In the genomic region with DNA sequence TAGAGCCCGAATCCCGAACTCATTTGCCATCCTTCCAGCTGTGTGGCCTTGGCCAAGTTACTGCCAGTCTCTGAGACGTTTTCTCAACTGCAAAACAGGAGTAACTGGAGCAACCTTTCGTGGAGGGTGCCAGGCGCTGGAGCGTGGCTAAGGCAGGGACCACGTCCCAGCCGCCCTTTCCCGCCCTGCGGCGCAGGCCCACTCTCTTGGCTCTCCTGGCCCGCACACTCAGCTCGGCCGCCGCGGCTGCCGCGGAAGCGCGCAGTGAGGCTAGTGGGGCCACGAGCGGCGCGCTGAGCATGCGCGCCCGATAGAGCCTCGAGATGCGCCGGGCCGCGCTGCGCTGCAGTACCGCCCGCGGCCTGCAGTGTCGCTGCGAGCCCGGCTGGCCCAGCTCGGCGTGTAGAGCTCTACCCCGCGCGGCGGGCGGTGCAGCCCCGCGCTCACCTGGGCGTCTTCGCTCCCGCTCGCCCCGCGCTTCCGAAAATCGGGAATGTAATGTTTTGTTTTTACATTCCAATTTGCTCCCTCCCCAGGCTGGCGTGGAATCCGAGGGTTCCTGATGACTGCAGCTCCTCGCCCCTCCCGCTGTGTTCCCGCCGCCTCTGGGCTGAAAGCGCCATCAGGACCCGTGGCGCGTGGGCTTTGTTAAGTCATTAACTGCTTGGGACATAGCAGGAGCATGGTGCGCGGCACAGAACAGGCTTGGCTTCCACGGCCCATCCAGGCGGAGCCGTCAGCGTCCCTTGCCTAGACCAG, we compare ENCODE assay signal across 8 cellular contexts. TPM values are rescaled to one million over a fixed set of nuclear protein-coding genes. Genes with fewer than 3 reads are reported as not detected.
DNase-seq lines count a peak whose midpoint lies in the region; TF ChIP-seq lines count a peak whose summit lies in the region.

No MANE protein-coding gene starts in this region.

- H3K4me3 Mint-ChIP-seq in endodermal cell = peak overlapping the region; percentile 72

- no peaks in the 10 kb centered on the region for H3F3A ChIP-seq in GM23248 (ENCODE audit: insufficient read depth)

- H3K36me3 Mint-ChIP-seq in endodermal cell (ENCODE audit: low read depth) = no peaks in the 10 kb centered on the region

- H3K4me2 ChIP-seq in GM23248 (ENCODE audit: unreplicated experiment) = no peak overlapping the region

- no peak overlapping the region for H3K27ac Mint-ChIP-seq in endodermal cell

- H3K9me2 ChIP-seq in GM23248 (ENCODE audit: insufficient read depth) = no peaks in the 10 kb centered on the region

- peak; percentile 99 for TF ChIP-seq CTCF in endodermal cell (conservative IDR thresholded peaks at IDR 0.05)

- peak overlapping the region; percentile 51 for H3K4me3 ChIP-seq in GM23248
- H3K4me3 ChIP-seq in MG63 = peak overlapping the region; percentile 37
- H3K4me3 ChIP-seq in endodermal cell (ENCODE audit: low read length) = peak overlapping the region; percentile 82
- peak overlapping the region; percentile 19 for H3K4me3 ChIP-seq in mononuclear cell (ENCODE audit: low read length)

- in situ Hi-C loops in GM23248 (cut with MboI) = no loop called here

- H3K27ac ChIP-seq in GM23248 (no peak overlapping the region), endodermal cell (ENCODE audit: low read depth, low read length) (no peak overlapping the region)

- H3K4me1 Mint-ChIP-seq in endodermal cell = peaks cover 16% of the 10 kb centered on the region

- 14 to 15% methylated on average over 66 to 71 of the region's 72 CpGs for WGBS in GM23248 (ENCODE audit: low coverage in 1 of 2, low lambda C conversion rate in 2 of 2, missing lambda C conversion rate in 2 of 2), 2 experiments
- 10 to 26% methylated on average over 17 to 72 of the region's 72 CpGs for WGBS in endodermal cell (ENCODE audit: insufficient coverage in 1 of 2, insufficient read length in 1 of 2), 2 experiments

- no peak overlapping the region for H3K9ac ChIP-seq in GM23248
- H3K9ac ChIP-seq in endodermal cell (ENCODE audit: extremely low read depth, low read length, poor library complexity, severe bottlenecking) = no peak overlapping the region

- no peaks in the 10 kb centered on the region for H3K9me3 Mint-ChIP-seq in endodermal cell

- no peaks in the 10 kb centered on the region for H3K36me3 ChIP-seq in GM23248 (ENCODE audit: low read depth)
- H3K36me3 ChIP-seq in MG63 = no peaks in the 10 kb centered on the region
- no peaks in the 10 kb centered on the region for H3K36me3 ChIP-seq in endodermal cell (ENCODE audit: control insufficient read depth, insufficient read depth, low read length)

- H3K79me2 ChIP-seq in GM23248 (ENCODE audit: insufficient read depth) = peaks cover 3% of the 10 kb centered on the region

- no peaks in the 10 kb centered on the region for H4K20me1 ChIP-seq in GM23248 (ENCODE audit: insufficient read depth)

- H3K4me1 ChIP-seq in GM23248 (ENCODE audit: insufficient read depth) (no peaks in the 10 kb centered on the region), endodermal cell (ENCODE audit: control insufficient read depth, insufficient read depth, low read length) (no peaks in the 10 kb centered on the region), mononuclear cell (ENCODE audit: insufficient read depth, low read length) (peaks cover 26% of the 10 kb centered on the region)

- H3K27me3 ChIP-seq in GM23248 (replicated peaks; ENCODE audit: insufficient read depth) (peaks cover 11% of the 10 kb centered on the region; the same call in 1 of the 2 replicates), MG63 (no peaks in the 10 kb centered on the region), endodermal cell (ENCODE audit: control insufficient read depth, insufficient read depth, low read length, poor library complexity, severe bottlenecking) (peaks cover 58% of the 10 kb centered on the region), mononuclear cell (ENCODE audit: insufficient read depth, low read length) (peaks cover 57% of the 10 kb centered on the region)

- DNase-seq in GM03348 (ENCODE audit: low spot score) (peak; percentile 92), GM23248 (peak; percentile 70), MG63 (peak; percentile 61), endodermal cell (peak; percentile 89), T1000 (lab: John Stamatoyannopoulos, UW) (no peak)
- peak; percentile 17 to 63 for DNase-seq in activated CD8-positive, alpha-beta memory T cell treated with anti-CD3 and anti-CD28 coated beads for 1 hour (ENCODE audit: extremely low read depth in 1 of 2, low read depth in 1 of 2)
- DNase-seq in stimulated activated CD8-positive, alpha-beta memory T cell treated with anti-CD3 and anti-CD28 coated beads, Interleukin-7, amount 100 ng/mL, for 48 hours (ENCODE audit: extremely low read depth in 1 of 2, low read depth in 1 of 2) = peak; percentile 18 to 51

- peak overlapping the region; percentile 74 for H2AFZ ChIP-seq in GM23248

- H3K27me3 Mint-ChIP-seq in endodermal cell (ENCODE audit: insufficient read depth) = peaks cover 81% of the 10 kb centered on the region

- H3K9me3 ChIP-seq in GM23248 (ENCODE audit: low read depth) (no peaks in the 10 kb centered on the region), MG63 (no peaks in the 10 kb centered on the region), endodermal cell (ENCODE audit: control insufficient read depth, low read length) (no peaks in the 10 kb centered on the region), mononuclear cell (ENCODE audit: low read depth, low read length) (no peaks in the 10 kb centered on the region)

RNA-seq across cellular contexts. Expression of a gene that starts 4.0 kb away (rescaled TPM):
- total RNA-seq in GM23248 (2014; rRNA removed; shearing (Covaris generic)) = 19.0 and 28.7 TPM in 2 replicates
- 9.0 TPM in 2 replicates for polyA plus RNA-seq in GM23248 (2016; fragmentation: Nextera tagmentation; extraction: Ambion mirVana)
- 10.9 and 11.8 TPM in 2 replicates for total RNA-seq in MG63 (2014; rRNA removed; shearing (Covaris generic); ENCODE audit: low replicate concordance)
- total RNA-seq in endodermal cell (10 to 100 TPM; 46.2 to 46.4 TPM), mononuclear cell (60.8 TPM)
- polyA plus RNA-seq in endodermal cell (2013, experiment 1 of 2) = 32.3 TPM
- 33.7 TPM for polyA plus RNA-seq in endodermal cell (2013, experiment 2 of 2)

Comparison
In these comparisons a context has a peak if more than half of its experiments do, and no peak if none do; other contexts are left out.
1. H3K4me3 ChIP-seq: peak in every context shown above with its lines; median percentile 82 in endodermal cell; 51 in GM23248; 37 in MG63; 19 in mononuclear cell.